35 cellular contexts compared by ENCODE assay signal in genomic region chr3:183387797-183388196, GRCh38.
"Had no signal": no experiment of that assay in that cellular context is flagged by ENCODE, and none has a peak within 500 bp of the region (broad histone marks: within the 10 kb centered on the region; RNA-seq: fewer than 3 reads in every experiment).

No MANE protein-coding gene starts in this region.

- DNase-seq: Karpas-422, Kasumi-1, MG63, MM.1S, MV-4-11, NCI-H1048, NCI-H1092, NCI-H1092 treated with DMSO at 0.1 percent for 48 hours, NCI-H1105, NCI-H1105 treated with DMSO at 0.1 percent for 48 hours, NCI-H1417, NCI-H1417 treated with DMSO at 0.1 percent for 48 hours, NCI-H1436, NCI-H1436 treated with DMSO at 0.1 percent for 48 hours, NCI-H146, NCI-H1694, NCI-H1694 treated with DMSO at 0.1 percent for 48 hours, NCI-H187, NCI-H187 treated with DMSO at 0.1 percent for 48 hours, NCI-H1930, NCI-H2029, NCI-H2029 treated with DMSO at 0.1 percent for 48 hours, NCI-H2081, NCI-H2081 treated with DMSO at 0.1 percent for 48 hours, NCI-H2107, NCI-H2171, NCI-H2171 treated with DMSO at 0.1 percent for 48 hours, NCI-H2227 treated with DMSO at 0.1 percent for 48 hours, NCI-H226, NCI-H345, NCI-H446, NCI-H446 treated with DMSO at 0.1 percent for 48 hours, NCI-H510A, NCI-H510A treated with DMSO at 0.1 percent for 48 hours, NCI-H524 had no signal

- H3K27me3 ChIP-seq: MG63 had no signal

- H3K4me3 ChIP-seq: MG63 had no signal

- H3K9me3 ChIP-seq: MG63 had no signal

- H3K36me3 ChIP-seq: MG63 had no signal
